In genomic region chr9:118882674-118883073, GRCh38 we compare ENCODE assay signal across 21 cellular contexts.
DNase-seq lines count a peak whose midpoint lies in the region; ATAC-seq and TF ChIP-seq lines count a peak whose summit lies in the region.
"Had no signal": no experiment of that assay in that cellular context is flagged by ENCODE, and none has a peak within 500 bp of the region (broad histone marks: within the 10 kb centered on the region; RNA-seq: fewer than 3 reads in every experiment).

No MANE protein-coding gene starts in this region.

- no peak for TF ChIP-seq POLR2A in gastrocnemius medialis (IDR thresholded peaks at IDR 0.05)

- no peaks in the 10 kb centered on the region for H3K9me3 Mint-ChIP-seq in activated naive CD4-positive, alpha-beta T cell treated with anti-CD3 and anti-CD28 coated beads for 36 hours
- peaks cover 11% of the 10 kb centered on the region for H3K9me3 Mint-ChIP-seq in Calu3 (ENCODE audit: low read depth, unreplicated experiment)

- H3K27me3 ChIP-seq in foreskin keratinocyte (no peaks in the 10 kb centered on the region), gastrocnemius medialis (no peaks in the 10 kb centered on the region)
- H3K27me3 ChIP-seq: Peyer's patch had no signal

- H3K27ac Mint-ChIP-seq in activated naive CD4-positive, alpha-beta T cell treated with anti-CD3 and anti-CD28 coated beads for 36 hours = no peak overlapping the region
- H3K27ac Mint-ChIP-seq in Calu3 (ENCODE audit: unreplicated experiment) = no peak overlapping the region
- H3K27ac Mint-ChIP-seq: activated naive CD8-positive, alpha-beta T cell treated with anti-CD3 and anti-CD28 coated beads, Interleukin-2, amount 10 ng/mL, durations not matched to agents 7 days and 5 days; T-cell had no signal

- H3K36me3 Mint-ChIP-seq in activated naive CD4-positive, alpha-beta T cell treated with anti-CD3 and anti-CD28 coated beads for 36 hours (ENCODE audit: low read depth) = no peaks in the 10 kb centered on the region
- peaks cover 5% of the 10 kb centered on the region for H3K36me3 Mint-ChIP-seq in Calu3 (ENCODE audit: insufficient read depth, unreplicated experiment)
- H3K36me3 Mint-ChIP-seq: activated naive CD8-positive, alpha-beta T cell treated with anti-CD3 and anti-CD28 coated beads, Interleukin-2, amount 10 ng/mL, durations not matched to agents 7 days and 5 days; T-cell had no signal

- H3K27me3 Mint-ChIP-seq in activated naive CD4-positive, alpha-beta T cell treated with anti-CD3 and anti-CD28 coated beads for 36 hours (ENCODE audit: low read depth) = no peaks in the 10 kb centered on the region
- no peaks in the 10 kb centered on the region for H3K27me3 Mint-ChIP-seq in Calu3 (ENCODE audit: unreplicated experiment)
- H3K27me3 Mint-ChIP-seq: activated naive CD8-positive, alpha-beta T cell treated with anti-CD3 and anti-CD28 coated beads, Interleukin-2, amount 10 ng/mL, durations not matched to agents 7 days and 5 days; T-cell had no signal

- CTCF ChIA-PET in activated naive CD4-positive, alpha-beta T cell treated with anti-CD3 and anti-CD28 coated beads for 36 hours (lab: Charles Lee) = no interaction called here
- CTCF ChIA-PET in Calu3 (lab: Charles Lee) = no interaction called here

- no peak overlapping the region for H3K4me3 Mint-ChIP-seq in activated naive CD4-positive, alpha-beta T cell treated with anti-CD3 and anti-CD28 coated beads for 36 hours
- H3K4me3 Mint-ChIP-seq in Calu3 (ENCODE audit: low read depth, unreplicated experiment) = no peak overlapping the region
- H3K4me3 Mint-ChIP-seq: activated naive CD8-positive, alpha-beta T cell treated with anti-CD3 and anti-CD28 coated beads, Interleukin-2, amount 10 ng/mL, durations not matched to agents 7 days and 5 days; T-cell had no signal

- in situ Hi-C loops in ACHN (cut with HindIII; ENCODE audit: low pct_ligation_motif_present, low pct_unique_long_range_greater_than_20kb, low sequenced_read_pairs) = no loop called here
- in situ Hi-C loops in gastrocnemius medialis (cut with MboI; ENCODE audit: low sequenced_read_pairs in 4 of 4) = no loop called here

- no peak overlapping the region for H3K4me3 ChIP-seq in gastrocnemius medialis
- H3K4me3 ChIP-seq: Peyer's patch had no signal

- H3K4me1 Mint-ChIP-seq in activated naive CD4-positive, alpha-beta T cell treated with anti-CD3 and anti-CD28 coated beads for 36 hours (ENCODE audit: low read depth) = no peaks in the 10 kb centered on the region
- no peaks in the 10 kb centered on the region for H3K4me1 Mint-ChIP-seq in Calu3 (ENCODE audit: low read depth, unreplicated experiment)
- H3K4me1 Mint-ChIP-seq: activated naive CD8-positive, alpha-beta T cell treated with anti-CD3 and anti-CD28 coated beads, Interleukin-2, amount 10 ng/mL, durations not matched to agents 7 days and 5 days; T-cell had no signal

- TF ChIP-seq CTCF in foreskin keratinocyte (conservative IDR thresholded peaks at IDR 0.05) (no peak), Calu3 (IDR thresholded peaks at IDR 0.05; ENCODE audit: unreplicated experiment) (no peak), gastrocnemius medialis (IDR thresholded peaks at IDR 0.05 in 4 of 5, conservative IDR thresholded peaks at IDR 0.05 in 1 of 5) (no peak)

- peak; percentile 77 for ATAC-seq in foreskin keratinocyte
- ATAC-seq in gastrocnemius medialis = no peak
- ATAC-seq: left lobe of liver, sciatic nerve, T-cell had no signal

- H3K4me1 ChIP-seq in foreskin keratinocyte = no peaks in the 10 kb centered on the region
- no peaks in the 10 kb centered on the region for H3K4me1 ChIP-seq in gastrocnemius medialis
- H3K4me1 ChIP-seq: Caco-2, Peyer's patch had no signal

- no peaks in the 10 kb centered on the region for H3K9me3 ChIP-seq in gastrocnemius medialis
- H3K9me3 ChIP-seq: Caco-2, Peyer's patch had no signal

- DNase-seq in ACHN = peak; percentile 74
- peak; percentile 50 for DNase-seq in GM04504 (ENCODE audit: low read depth)
- DNase-seq in RPMI7951 (ENCODE audit: low read depth) = peak; percentile 87
- peak; percentile 22 to 60 for DNase-seq in foreskin keratinocyte
- DNase-seq in activated naive CD4-positive, alpha-beta T cell treated with anti-CD3 and anti-CD28 coated beads for 36 hours = no peak
- DNase-seq in NCI-H524 treated with DMSO at 0.1 percent for 48 hours (lab: John Stamatoyannopoulos, UW) = no peak
- DNase-seq in Calu3 = no peak
- DNase-seq in gastrocnemius medialis = no peak
- DNase-seq: activated naive CD8-positive, alpha-beta T cell treated with anti-CD3 and anti-CD28 coated beads, Interleukin-2, amount 10 ng/mL, durations not matched to agents 7 days and 5 days; Caco-2; caudate nucleus; effector memory CD4-positive, alpha-beta T cell; KG1; NCI-H1105; NCI-H82; nucleus accumbens; Peyer's patch; stimulated activated CD4-positive, alpha-beta T cell treated with anti-CD3 and anti-CD28 coated beads, Interleukin-2, amount 100 ng/mL, for 24 hours; T-cell had no signal

- no TSS peak for BruUV-seq in Calu3 (replicated peaks; lab: Mats Ljungman, UMichigan)

- H3K27ac ChIP-seq in foreskin keratinocyte (no peak overlapping the region), gastrocnemius medialis (no peak overlapping the region)
- H3K27ac ChIP-seq: Peyer's patch had no signal

- intact Hi-C loops in activated naive CD4-positive, alpha-beta T cell treated with anti-CD3 and anti-CD28 coated beads for 36 hours (cut with micrococcal nuclease) = no loop called here
- intact Hi-C loops in Calu3 (cut with micrococcal nuclease; ENCODE audit: unreplicated experiment) (no loop called here), gastrocnemius medialis (cut with DNase I; ENCODE audit: low total_unique reads) (no loop called here)

- no peaks in the 10 kb centered on the region for H3K36me3 ChIP-seq in gastrocnemius medialis
- H3K36me3 ChIP-seq: Peyer's patch had no signal

Comparison
In these comparisons a context has a peak if more than half of its experiments do, and no peak if none do; other contexts are left out.
1. DNase-seq: peak in ACHN (single experiment), GM04504 (single experiment), RPMI7951 (single experiment) and foreskin keratinocyte (2 of 2); none in activated naive CD4-positive, alpha-beta T cell treated with anti-CD3 and anti-CD28 coated beads for 36 hours (single experiment), NCI-H524 treated with DMSO at 0.1 percent for 48 hours (single experiment), Calu3 (single experiment) and gastrocnemius medialis (0 of 2).